ENCODE assay signal across 7 cellular contexts in genomic region chr11:69443138-69443967, GRCh38. TPM values are rescaled to one million over a fixed set of nuclear protein-coding genes. Genes with fewer than 3 reads are reported as not detected.
DNase-seq lines count a peak whose midpoint lies in the region; ATAC-seq and TF ChIP-seq lines count a peak whose summit lies in the region.

No MANE protein-coding gene starts in this region.

- H3K27ac Mint-ChIP-seq in dendritic cell treated with granulocyte-macrophage colony-stimulating factor and Interleukin-4, amounts not matched to agents 40 ng/mL and 50 ng/mL, for 4 days, result peak overlapping the region; percentile 87

- no peak for TF ChIP-seq CTCF in right lobe of liver (IDR thresholded peaks at IDR 0.05)

- peak overlapping the region; percentile 57 for H3K4me3 Mint-ChIP-seq in dendritic cell treated with granulocyte-macrophage colony-stimulating factor and Interleukin-4, amounts not matched to agents 40 ng/mL and 50 ng/mL, for 4 days

- H3K4me1 Mint-ChIP-seq in dendritic cell treated with granulocyte-macrophage colony-stimulating factor and Interleukin-4, amounts not matched to agents 40 ng/mL and 50 ng/mL, for 4 days (ENCODE audit: low read depth), result peaks cover 63% of the 10 kb centered on the region

- H3K27me3 ChIP-seq in right lobe of liver, result no peaks in the 10 kb centered on the region

- H3K36me3 Mint-ChIP-seq in dendritic cell treated with granulocyte-macrophage colony-stimulating factor and Interleukin-4, amounts not matched to agents 40 ng/mL and 50 ng/mL, for 4 days (ENCODE audit: low read depth), result no peaks in the 10 kb centered on the region

- peaks cover 68% of the 10 kb centered on the region for H3K27me3 Mint-ChIP-seq in dendritic cell treated with granulocyte-macrophage colony-stimulating factor and Interleukin-4, amounts not matched to agents 40 ng/mL and 50 ng/mL, for 4 days

- intact Hi-C loops in dendritic cell treated with granulocyte-macrophage colony-stimulating factor and Interleukin-4, amounts not matched to agents 40 ng/mL and 50 ng/mL, for 4 days (cut with micrococcal nuclease), result loop anchor here (10.0 kb wide), 2 partner anchors 91 to 191 kb away; no protein-coding TSS in a partner anchor
- intact Hi-C loops in right lobe of liver (cut with DNase I), result no loop called here

- H3K4me3 ChIP-seq in right lobe of liver, result peak overlapping the region in 2 of 3 donors; percentile 23

- ATAC-seq in GM18505 (IDR thresholded peaks at IDR 0.05; ENCODE audit: unreplicated experiment) (peak; percentile 84), HG02852 (IDR thresholded peaks at IDR 0.05; ENCODE audit: unreplicated experiment) (peak; percentile 88), right lobe of liver (peak; percentile 78 to 87 (median 82))

- H3K9me3 ChIP-seq in right lobe of liver, result no peaks in the 10 kb centered on the region

- no peaks in the 10 kb centered on the region for H3K36me3 ChIP-seq in right lobe of liver

- TF ChIP-seq POLR2A in GM18505 (IDR thresholded peaks at IDR 0.05; ENCODE audit: borderline replicate concordance, extremely low read depth, insufficient read depth, insufficient read length) (peak; percentile 65), right lobe of liver (IDR thresholded peaks at IDR 0.05) (no peak)

- H3K4me1 ChIP-seq in right lobe of liver, result peaks cover 0 to 13% (median 3%) of the 10 kb centered on the region in 4 donors

- H3K27ac ChIP-seq in right lobe of liver, result peak overlapping the region; percentile 27 to 49 (median 40)

- WGBS in right lobe of liver (ENCODE audit: insufficient coverage, low coverage, low lambda C conversion rate, missing lambda C conversion rate), result 25% methylated on average over 5 of the region's 48 CpGs

- no peaks in the 10 kb centered on the region for H3K9me3 Mint-ChIP-seq in dendritic cell treated with granulocyte-macrophage colony-stimulating factor and Interleukin-4, amounts not matched to agents 40 ng/mL and 50 ng/mL, for 4 days

- DNase-seq in NCI-H345 treated with DMSO at 0.1 percent for 48 hours (lab: John Stamatoyannopoulos, UW; ENCODE audit: unreplicated experiment) (peak; percentile 15), right lobe of liver (peak; percentile 80 to 85 (median 84))
- DNase-seq in activated CD4-positive, alpha-beta T cell treated with anti-CD3 and anti-CD28 coated beads, Interleukin-2, amount 50 U/mL, for 24 hours (ENCODE audit: low read depth in 1 of 2, low spot score in 1 of 2), result peak; percentile 36 to 68
- DNase-seq in stimulated activated CD4-positive, alpha-beta T cell treated with anti-CD3 and anti-CD28 coated beads, Interleukin-4, amount 100 ng/mL, for 4 hours, result peak; percentile 72 to 76

RNA-seq across cellular contexts. Expression of gene LINC01488, which starts 38.1 kb away (rescaled TPM):
- 10 to 100 TPM in 1 of 6 experiments, 1 to 10 TPM in 3, under 1 TPM in 1, not detected in 1; 0.63 to 22.9 (median 1.1) TPM for total RNA-seq in right lobe of liver

Comparison
In these comparisons a context has a peak if more than half of its experiments do, and no peak if none do; other contexts are left out.
1. Peak in every context shown above with its lines: DNase-seq, ATAC-seq, H3K4me3 ChIP-seq and H3K27ac ChIP-seq.
2. DNase-seq: peak in every context shown above with its lines; median percentile 84 in right lobe of liver; 74 in stimulated activated CD4-positive, alpha-beta T cell treated with anti-CD3 and anti-CD28 coated beads, Interleukin-4, amount 100 ng/mL, for 4 hours; 52 in activated CD4-positive, alpha-beta T cell treated with anti-CD3 and anti-CD28 coated beads, Interleukin-2, amount 50 U/mL, for 24 hours; 15 in NCI-H345 treated with DMSO at 0.1 percent for 48 hours.